18 cellular contexts compared by ENCODE assay signal in the genomic region with DNA sequence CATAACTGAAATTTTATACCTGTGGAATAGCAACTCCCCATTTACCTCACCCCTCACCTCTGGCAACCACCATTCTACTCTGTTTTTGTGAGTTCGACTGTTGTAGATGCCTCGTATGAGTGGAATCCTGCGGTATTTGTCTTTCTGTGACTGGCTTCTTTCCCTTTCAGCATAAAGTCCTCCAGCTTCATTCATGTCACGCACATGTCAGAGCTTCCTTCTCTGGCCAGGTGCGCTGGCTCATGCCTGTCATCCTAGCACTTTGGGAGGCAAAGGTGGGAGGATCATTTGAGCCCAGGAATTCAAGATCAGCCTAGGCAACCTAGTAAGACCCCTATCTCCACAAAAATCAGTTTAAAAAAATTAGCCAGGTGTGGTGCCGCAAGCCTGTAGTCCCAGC.
"Had no signal": no experiment of that assay in that cellular context is flagged by ENCODE, and none has a peak within 500 bp of the region (broad histone marks: within the 10 kb centered on the region; RNA-seq: fewer than 3 reads in every experiment).

No MANE protein-coding gene starts in this region.

- H3K27ac Mint-ChIP-seq: effector memory CD8-positive, alpha-beta T cell; immature natural killer cell; nephron progenitor cell; stimulated activated memory B cell treated with anti-CD40 and anti-IgM and Interleukin-4, amounts not matched to agents 10 μg/mL and 1 μg/mL and 100 μg/mL, for 72 hours; stimulated activated naive CD8-positive, alpha-beta T cell treated with anti-CD3 and anti-CD28 coated beads, Interleukin-15, amount 100 ng/mL, for 72 hours had no signal

- H3K4me3 Mint-ChIP-seq: effector memory CD8-positive, alpha-beta T cell; immature natural killer cell; naive thymus-derived CD4-positive, alpha-beta T cell; nephron progenitor cell; stimulated activated memory B cell treated with anti-CD40 and anti-IgM and Interleukin-4, amounts not matched to agents 10 μg/mL and 1 μg/mL and 100 μg/mL, for 72 hours; stimulated activated naive CD8-positive, alpha-beta T cell treated with anti-CD3 and anti-CD28 coated beads, Interleukin-15, amount 100 ng/mL, for 72 hours had no signal

- ATAC-seq: effector memory CD8-positive, alpha-beta T cell; left lobe of liver; naive thymus-derived CD4-positive, alpha-beta T cell; sciatic nerve; stimulated activated memory B cell treated with anti-CD40 and anti-IgM and Interleukin-4, amounts not matched to agents 10 μg/mL and 1 μg/mL and 100 μg/mL, for 72 hours; stimulated activated naive CD8-positive, alpha-beta T cell treated with anti-CD3 and anti-CD28 coated beads, Interleukin-15, amount 100 ng/mL, for 72 hours had no signal

- H3K36me3 Mint-ChIP-seq: immature natural killer cell; naive thymus-derived CD4-positive, alpha-beta T cell; stimulated activated memory B cell treated with anti-CD40 and anti-IgM and Interleukin-4, amounts not matched to agents 10 μg/mL and 1 μg/mL and 100 μg/mL, for 72 hours had no signal

- H3K27me3 Mint-ChIP-seq: stimulated activated memory B cell treated with anti-CD40 and anti-IgM and Interleukin-4, amounts not matched to agents 10 μg/mL and 1 μg/mL and 100 μg/mL, for 72 hours had no signal

- H3K9me3 Mint-ChIP-seq: effector memory CD8-positive, alpha-beta T cell; immature natural killer cell; nephron progenitor cell; stimulated activated memory B cell treated with anti-CD40 and anti-IgM and Interleukin-4, amounts not matched to agents 10 μg/mL and 1 μg/mL and 100 μg/mL, for 72 hours; stimulated activated naive CD8-positive, alpha-beta T cell treated with anti-CD3 and anti-CD28 coated beads, Interleukin-15, amount 100 ng/mL, for 72 hours had no signal

- DNase-seq: effector memory CD8-positive, alpha-beta T cell; esophagus squamous epithelium; foreskin fibroblast; immature natural killer cell; mammary epithelial cell; naive thymus-derived CD4-positive, alpha-beta T cell; nephron progenitor cell; retina; spleen; stimulated activated CD4-positive, alpha-beta T cell treated with anti-CD3 and anti-CD28 coated beads, Interleukin-15, amount 100 ng/mL, for 24 hours; stimulated activated CD4-positive, alpha-beta T cell treated with anti-CD3 and anti-CD28 coated beads, Interleukin-1b, Interleukin-23, amount 100 ng/mL, for 48 hours; stimulated activated CD4-positive, alpha-beta T cell treated with anti-CD3 and anti-CD28 coated beads, Interleukin-4, amount 100 ng/mL, for 24 hours; stimulated activated naive CD8-positive, alpha-beta T cell treated with anti-CD3 and anti-CD28 coated beads, Interleukin-15, amount 100 ng/mL, for 72 hours; testis; transverse colon had no signal
